ENCODE assay signal across 18 cellular contexts in the genomic region with DNA sequence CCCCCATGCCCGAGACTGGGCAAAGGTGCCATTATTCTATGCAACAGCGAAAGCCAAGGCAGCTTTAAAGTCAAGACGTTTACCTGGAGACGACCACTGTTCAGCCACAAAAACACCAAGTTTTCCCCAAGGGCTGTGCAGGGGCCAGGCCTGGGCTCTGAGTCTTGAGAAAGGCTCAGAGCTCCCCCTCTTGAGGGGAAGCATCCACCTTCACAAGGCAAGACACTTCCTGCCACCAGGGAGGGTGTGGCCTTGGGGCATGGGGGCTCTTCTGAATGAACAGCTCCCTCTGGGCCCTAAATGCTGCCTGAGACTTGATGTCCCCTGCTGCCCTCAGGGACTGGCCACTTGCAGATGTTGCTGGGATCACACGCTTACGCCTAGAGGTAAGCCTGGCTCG. TPM values are rescaled to one million over a fixed set of nuclear protein-coding genes. Genes with fewer than 3 reads are reported as not detected.
DNase-seq lines count a peak whose midpoint lies in the region; ATAC-seq lines count a peak whose summit lies in the region.
"Had no signal": no experiment of that assay in that cellular context is flagged by ENCODE, and none has a peak within 500 bp of the region (broad histone marks: within the 10 kb centered on the region; RNA-seq: fewer than 3 reads in every experiment).

No MANE protein-coding gene starts in this region.

- H3K4me1 Mint-ChIP-seq in CD4-positive, CD25-positive, alpha-beta regulatory T cell: peaks cover 0 to 8% (median 3%) of the 10 kb centered on the region in 4 donors
- H3K4me1 Mint-ChIP-seq in T-cell (peaks cover 17 to 20% (median 18%) of the 10 kb centered on the region in 3 donors), memory B cell (peaks cover 2% of the 10 kb centered on the region)
- H3K4me1 Mint-ChIP-seq in activated T-helper 17 cell treated with anti-CD3 and anti-CD28 coated beads, Interleukin-2, amount 50 U/mL, for 72 hours: no peaks in the 10 kb centered on the region
- H3K4me1 Mint-ChIP-seq: neural crest cell had no signal

- no peaks in the 10 kb centered on the region for H3K27me3 Mint-ChIP-seq in CD4-positive, CD25-positive, alpha-beta regulatory T cell
- H3K27me3 Mint-ChIP-seq in T-cell: no peaks in the 10 kb centered on the region
- H3K27me3 Mint-ChIP-seq in memory B cell: no peaks in the 10 kb centered on the region
- no peaks in the 10 kb centered on the region for H3K27me3 Mint-ChIP-seq in activated T-helper 17 cell treated with anti-CD3 and anti-CD28 coated beads, Interleukin-2, amount 50 U/mL, for 72 hours

- ATAC-seq in CD4-positive, CD25-positive, alpha-beta regulatory T cell (ENCODE audit: low read depth in 2 of 2): peak; percentile 24 to 47
- ATAC-seq in T-cell (replicated peaks in 1 of 4): peak; percentile 60 to 85 (median 76)
- peak; percentile 38 for ATAC-seq in memory B cell (ENCODE audit: low read depth)
- no peak for ATAC-seq in activated T-helper 17 cell treated with anti-CD3 and anti-CD28 coated beads, Interleukin-2, amount 50 U/mL, for 72 hours (replicated peaks)
- ATAC-seq in HG03571 (IDR thresholded peaks at IDR 0.05; ENCODE audit: unreplicated experiment): no peak
- ATAC-seq in GM21423 (IDR thresholded peaks at IDR 0.05; ENCODE audit: unreplicated experiment): no peak

- H3K4me3 Mint-ChIP-seq in CD4-positive, CD25-positive, alpha-beta regulatory T cell: no peak overlapping the region
- H3K4me3 Mint-ChIP-seq in T-cell: no peak overlapping the region
- no peak overlapping the region for H3K4me3 Mint-ChIP-seq in memory B cell
- H3K4me3 Mint-ChIP-seq in activated T-helper 17 cell treated with anti-CD3 and anti-CD28 coated beads, Interleukin-2, amount 50 U/mL, for 72 hours: no peak overlapping the region
- H3K4me3 Mint-ChIP-seq: neural crest cell; T-helper 1 cell treated with Interleukin-12 subunit alpha and Interleukin-12 subunit beta and Interleukin-4 antibody, amounts not matched to agents 30 μg/mL and 1 μg/mL, for 36 hours had no signal

- peaks cover 12% of the 10 kb centered on the region for H3K36me3 Mint-ChIP-seq in CD4-positive, CD25-positive, alpha-beta regulatory T cell
- H3K36me3 Mint-ChIP-seq in T-cell: peaks cover 24% of the 10 kb centered on the region
- H3K36me3 Mint-ChIP-seq in memory B cell: peaks cover 8% of the 10 kb centered on the region
- peaks cover 53% of the 10 kb centered on the region for H3K36me3 Mint-ChIP-seq in activated T-helper 17 cell treated with anti-CD3 and anti-CD28 coated beads, Interleukin-2, amount 50 U/mL, for 72 hours (ENCODE audit: low read depth)

- CTCF ChIA-PET in T-cell (lab: Charles Lee): no interaction called here

- POLR2A ChIA-PET in T-cell (lab: Charles Lee): no interaction called here

- H3K9me3 Mint-ChIP-seq in CD4-positive, CD25-positive, alpha-beta regulatory T cell: no peaks in the 10 kb centered on the region
- H3K9me3 Mint-ChIP-seq in T-cell (no peaks in the 10 kb centered on the region), memory B cell (no peaks in the 10 kb centered on the region)
- no peaks in the 10 kb centered on the region for H3K9me3 Mint-ChIP-seq in activated T-helper 17 cell treated with anti-CD3 and anti-CD28 coated beads, Interleukin-2, amount 50 U/mL, for 72 hours
- H3K9me3 Mint-ChIP-seq: neural crest cell; T-helper 1 cell treated with Interleukin-12 subunit alpha and Interleukin-12 subunit beta and Interleukin-4 antibody, amounts not matched to agents 30 μg/mL and 1 μg/mL, for 36 hours had no signal

- no peaks in the 10 kb centered on the region for H3K9me3 ChIP-seq in CD4-positive, CD25-positive, alpha-beta regulatory T cell (ENCODE audit: control insufficient read depth in 2 of 2, low read length in 2 of 2)
- H3K9me3 ChIP-seq: MG63, thoracic aorta had no signal

- H3K27me3 ChIP-seq in CD4-positive, CD25-positive, alpha-beta regulatory T cell (ENCODE audit: control insufficient read depth, insufficient read depth, low read length): no peaks in the 10 kb centered on the region
- H3K27me3 ChIP-seq: MG63 had no signal

- no peak overlapping the region for H3K4me3 ChIP-seq in CD4-positive, CD25-positive, alpha-beta regulatory T cell (ENCODE audit: low read depth, low read length)
- H3K4me3 ChIP-seq: MG63, smooth muscle cell, thoracic aorta had no signal

- peaks cover 4% of the 10 kb centered on the region for H3K4me1 ChIP-seq in CD4-positive, CD25-positive, alpha-beta regulatory T cell (ENCODE audit: control insufficient read depth, insufficient read depth, low read length, poor library complexity, severe bottlenecking)

- H3K36me3 ChIP-seq in CD4-positive, CD25-positive, alpha-beta regulatory T cell (ENCODE audit: control insufficient read depth, insufficient read depth, low read length): peaks cover 50% of the 10 kb centered on the region

- peak overlapping the region in 2 of 3 donors; percentile 38 to 69 for H3K27ac Mint-ChIP-seq in CD4-positive, CD25-positive, alpha-beta regulatory T cell
- H3K27ac Mint-ChIP-seq in T-cell (peak overlapping the region; percentile 54 to 67), memory B cell (peak overlapping the region; percentile 50)
- H3K27ac Mint-ChIP-seq in activated T-helper 17 cell treated with anti-CD3 and anti-CD28 coated beads, Interleukin-2, amount 50 U/mL, for 72 hours: no peak overlapping the region
- H3K27ac Mint-ChIP-seq: T-helper 1 cell treated with Interleukin-12 subunit alpha and Interleukin-12 subunit beta and Interleukin-4 antibody, amounts not matched to agents 30 μg/mL and 1 μg/mL, for 36 hours had no signal

- DNase-seq in CD4-positive, CD25-positive, alpha-beta regulatory T cell: peak in 1 of 3 donors; percentile 59
- DNase-seq in ELF-1 (ENCODE audit: low read depth, low spot score) (peak; percentile 37), T-cell (peak in 7 of 34 experiments; percentile 11 to 47 (median 23)), memory B cell (ENCODE audit: low spot score in 2 of 2) (no peak)
- DNase-seq: activated CD4-positive, CD25-positive, alpha-beta regulatory T cell; foreskin fibroblast; GF-D8; MG63; NCI-H187; SHP77; stimulated activated CD8-positive, alpha-beta memory T cell treated with anti-CD3 and anti-CD28 coated beads, Interleukin-4, amount 100 ng/mL, for 48 hours had no signal

- no peak overlapping the region for H3K27ac ChIP-seq in CD4-positive, CD25-positive, alpha-beta regulatory T cell (ENCODE audit: insufficient read depth, low read length, poor library complexity, severe bottlenecking)
- H3K27ac ChIP-seq: thoracic aorta had no signal

RNA-seq across cellular contexts. Expression of a gene that starts 26.5 kb away (rescaled TPM):
- not detected for total RNA-seq in CD4-positive, CD25-positive, alpha-beta regulatory T cell
- polyA plus RNA-seq in CD4-positive, CD25-positive, alpha-beta regulatory T cell: not detected
- under 1 TPM in 3 of 5 donors, not detected in 2; 0.38 to 0.54 (median 0.53) TPM for total RNA-seq in T-cell
- not detected for total RNA-seq in activated T-helper 17 cell treated with anti-CD3 and anti-CD28 coated beads, Interleukin-2, amount 50 U/mL, for 72 hours

RNA-seq across cellular contexts. Expression of a gene that starts 29.1 kb away (rescaled TPM):
- not detected for total RNA-seq in CD4-positive, CD25-positive, alpha-beta regulatory T cell
- not detected for polyA plus RNA-seq in CD4-positive, CD25-positive, alpha-beta regulatory T cell
- total RNA-seq in T-cell: 1 to 10 TPM in 1 of 5 donors, under 1 TPM in 2, not detected in 2; 0.40 to 1.6 (median 0.59) TPM
- total RNA-seq in activated T-helper 17 cell treated with anti-CD3 and anti-CD28 coated beads, Interleukin-2, amount 50 U/mL, for 72 hours: not detected
- total RNA-seq: thoracic aorta had no signal

RNA-seq across cellular contexts. Expression of a gene that starts 33.7 kb away (rescaled TPM):
- not detected for total RNA-seq in CD4-positive, CD25-positive, alpha-beta regulatory T cell
- polyA plus RNA-seq in CD4-positive, CD25-positive, alpha-beta regulatory T cell: not detected
- total RNA-seq in T-cell: under 1 TPM in 1 of 5 donors, not detected in 4; 0.54 TPM
- total RNA-seq in activated T-helper 17 cell treated with anti-CD3 and anti-CD28 coated beads, Interleukin-2, amount 50 U/mL, for 72 hours: under 1 TPM in 1 of 2 donors, not detected in 1; 0.11 TPM

RNA-seq across cellular contexts. Expression of a gene that starts 43.0 kb away (rescaled TPM):
- 45.2 TPM for total RNA-seq in CD4-positive, CD25-positive, alpha-beta regulatory T cell
- 1 to 10 TPM; 1.1 to 2.9 (median 1.4) TPM for polyA plus RNA-seq in CD4-positive, CD25-positive, alpha-beta regulatory T cell
- 10 to 100 TPM; 38.5 to 58.9 (median 50.4) TPM for total RNA-seq in T-cell
- total RNA-seq in activated T-helper 17 cell treated with anti-CD3 and anti-CD28 coated beads, Interleukin-2, amount 50 U/mL, for 72 hours: 10 to 100 TPM; 16.2 to 18.4 TPM

Comparison
In these comparisons a context has a peak if more than half of its experiments do, and no peak if none do; other contexts are left out.
1. ATAC-seq: peak in CD4-positive, CD25-positive, alpha-beta regulatory T cell (2 of 2), T-cell (4 of 4) and memory B cell (single experiment); none in activated T-helper 17 cell treated with anti-CD3 and anti-CD28 coated beads, Interleukin-2, amount 50 U/mL, for 72 hours (single experiment), HG03571 (single experiment) and GM21423 (single experiment).